In the genomic region with DNA sequence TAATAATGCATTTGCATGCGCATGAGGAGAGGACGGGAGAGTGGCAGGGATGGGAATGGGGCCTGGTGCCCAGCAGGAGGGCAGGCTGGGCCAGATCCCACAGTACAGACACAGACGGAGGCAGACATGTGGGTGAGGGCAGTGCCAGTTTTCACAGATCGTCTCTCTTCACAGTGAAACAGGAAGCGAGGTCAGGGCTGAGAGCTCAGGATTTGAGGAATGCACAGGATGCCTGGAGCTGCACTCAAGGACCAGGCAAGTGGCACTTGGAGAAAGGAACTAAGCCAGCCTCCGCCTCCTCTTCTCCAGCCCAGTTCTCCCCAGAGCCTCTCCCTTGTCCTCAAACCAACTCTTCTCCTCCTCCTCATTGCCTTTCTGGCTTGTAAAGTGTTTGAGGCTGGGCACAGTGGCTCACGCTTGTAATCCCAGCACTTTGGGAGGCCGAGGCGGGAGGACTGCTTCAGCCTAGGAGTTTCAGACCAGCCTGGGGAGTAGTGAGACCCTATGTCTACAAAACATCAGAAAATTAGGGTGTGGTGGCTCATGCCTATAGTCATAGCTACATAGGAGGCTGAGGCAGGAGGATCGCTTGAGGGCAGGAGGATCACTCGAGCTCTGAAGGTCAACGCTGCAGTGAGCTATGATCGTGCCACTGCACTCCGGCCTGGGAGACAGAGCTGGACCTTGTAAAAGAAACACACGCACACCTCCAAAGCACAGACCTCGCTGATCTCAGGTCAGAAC, we compare ENCODE assay signal across 10 cellular contexts.
DNase-seq lines count a peak whose midpoint lies in the region; ATAC-seq and TF ChIP-seq lines count a peak whose summit lies in the region.
"Had no signal": no experiment of that assay in that cellular context is flagged by ENCODE, and none has a peak within 500 bp of the region (broad histone marks: within the 10 kb centered on the region; RNA-seq: fewer than 3 reads in every experiment).

No MANE protein-coding gene starts in this region.

- POLR2A ChIA-PET in AG04450 (lab: Yijun Ruan, JAX), result interaction anchor here (0.6 to 1.0 kb wide), 2 partner anchors 48 to 97 kb away, joined by 3 to 5 read pairs; no protein-coding TSS in a partner anchor
- POLR2A ChIA-PET in CD8-positive, alpha-beta memory T cell (lab: Charles Lee), result no interaction called here

- peaks cover 12% of the 10 kb centered on the region for H3K9me3 Mint-ChIP-seq in endodermal cell
- H3K9me3 Mint-ChIP-seq in nephron progenitor cell, result peaks cover 31% of the 10 kb centered on the region
- no peaks in the 10 kb centered on the region for H3K9me3 Mint-ChIP-seq in Calu3 (ENCODE audit: low read depth, unreplicated experiment)
- H3K9me3 Mint-ChIP-seq in CD8-positive, alpha-beta memory T cell, result peaks cover 3 to 11% (median 8%) of the 10 kb centered on the region in 5 donors

- H3K4me1 Mint-ChIP-seq in endodermal cell (peaks cover 6% of the 10 kb centered on the region), nephron progenitor cell (peaks cover 14% of the 10 kb centered on the region), Calu3 (ENCODE audit: low read depth, unreplicated experiment) (no peaks in the 10 kb centered on the region)
- H3K4me1 Mint-ChIP-seq in CD8-positive, alpha-beta memory T cell, result peaks cover 8 to 14% (median 13%) of the 10 kb centered on the region in 3 donors

- H3K9ac ChIP-seq in HUES48 (ENCODE audit: low read depth, low read length), result no peak overlapping the region
- no peak overlapping the region for H3K9ac ChIP-seq in endodermal cell (ENCODE audit: extremely low read depth, low read length, poor library complexity, severe bottlenecking)

- DNase-seq in AG04450 (ENCODE audit: low read depth, low spot score), result no peak
- DNase-seq in endodermal cell, result peak; percentile 47
- DNase-seq in nephron progenitor cell, result no peak
- no peak for DNase-seq in activated gamma-delta T cell (lab: John Stamatoyannopoulos, UW)
- no peak for DNase-seq in Calu3
- no peak for DNase-seq in CD8-positive, alpha-beta memory T cell
- no peak for DNase-seq in mucosa of descending colon
- DNase-seq: SJCRH30; stimulated activated CD4-positive, alpha-beta T cell treated with anti-CD3 and anti-CD28 coated beads, Interleukin-2, amount 100 ng/mL, for 48 hours had no signal

- H3K36me3 Mint-ChIP-seq in endodermal cell (ENCODE audit: low read depth) (peaks cover 67% of the 10 kb centered on the region), nephron progenitor cell (ENCODE audit: low read depth) (peaks cover 74% of the 10 kb centered on the region), Calu3 (ENCODE audit: insufficient read depth, unreplicated experiment) (no peaks in the 10 kb centered on the region)
- H3K36me3 Mint-ChIP-seq in CD8-positive, alpha-beta memory T cell, result peaks cover 2 to 9% (median 5%) of the 10 kb centered on the region in 3 donors

- H3K27me3 Mint-ChIP-seq in endodermal cell (ENCODE audit: insufficient read depth), result no peaks in the 10 kb centered on the region
- peaks cover 6% of the 10 kb centered on the region for H3K27me3 Mint-ChIP-seq in nephron progenitor cell (ENCODE audit: low read depth, poor library complexity)
- H3K27me3 Mint-ChIP-seq in Calu3 (ENCODE audit: unreplicated experiment), result no peaks in the 10 kb centered on the region
- no peaks in the 10 kb centered on the region for H3K27me3 Mint-ChIP-seq in CD8-positive, alpha-beta memory T cell

- H3K27me3 ChIP-seq in AG04450 (ENCODE audit: control insufficient read depth, insufficient read depth, low read length) (no peaks in the 10 kb centered on the region), HUES48 (ENCODE audit: control insufficient read depth, insufficient read depth, low read length) (no peaks in the 10 kb centered on the region), endodermal cell (ENCODE audit: control insufficient read depth, insufficient read depth, low read length, poor library complexity, severe bottlenecking) (no peaks in the 10 kb centered on the region)
- H3K27me3 ChIP-seq in CD8-positive, alpha-beta memory T cell (ENCODE audit: insufficient read depth, low read length, poor library complexity, severe bottlenecking), result no peaks in the 10 kb centered on the region
- H3K27me3 ChIP-seq: SJCRH30 had no signal

- intact Hi-C loops in Calu3 (cut with micrococcal nuclease; ENCODE audit: unreplicated experiment) (no loop called here), mucosa of descending colon (cut with DNase I, micrococcal nuclease) (no loop called here)

- TF ChIP-seq CTCF in AG04450 (IDR thresholded peaks at IDR 0.05; ENCODE audit: low read depth, low read length), result no peak
- TF ChIP-seq CTCF in endodermal cell (conservative IDR thresholded peaks at IDR 0.05), result no peak
- no peak for TF ChIP-seq CTCF in nephron progenitor cell (IDR thresholded peaks at IDR 0.05)
- no peak for TF ChIP-seq CTCF in Calu3 (IDR thresholded peaks at IDR 0.05; ENCODE audit: unreplicated experiment)
- TF ChIP-seq CTCF in mucosa of descending colon (IDR thresholded peaks at IDR 0.05), result no peak

- H3K36me3 ChIP-seq in HUES48 (ENCODE audit: control insufficient read depth, insufficient read depth, low read length) (peaks cover 44% of the 10 kb centered on the region), endodermal cell (ENCODE audit: control insufficient read depth, insufficient read depth, low read length) (peaks cover 35% of the 10 kb centered on the region), mucosa of descending colon (ENCODE audit: low read depth) (no peaks in the 10 kb centered on the region)
- no peaks in the 10 kb centered on the region for H3K36me3 ChIP-seq in CD8-positive, alpha-beta memory T cell (ENCODE audit: insufficient read depth, low read length)

- H3K27ac Mint-ChIP-seq in endodermal cell, result peak overlapping the region; percentile 78
- H3K27ac Mint-ChIP-seq in nephron progenitor cell, result peak overlapping the region; percentile 90
- no peak overlapping the region for H3K27ac Mint-ChIP-seq in Calu3 (ENCODE audit: unreplicated experiment)
- no peak overlapping the region for H3K27ac Mint-ChIP-seq in CD8-positive, alpha-beta memory T cell

- ATAC-seq in mucosa of descending colon, result no peak

- H3K4me3 Mint-ChIP-seq in endodermal cell (no peak overlapping the region), nephron progenitor cell (no peak overlapping the region), Calu3 (ENCODE audit: low read depth, unreplicated experiment) (no peak overlapping the region)
- no peak overlapping the region for H3K4me3 Mint-ChIP-seq in CD8-positive, alpha-beta memory T cell

- WGBS in endodermal cell (ENCODE audit: insufficient coverage in 1 of 2, insufficient read length in 1 of 2), 2 experiments, result 86 to 93% methylated on average over 15 to 16 of the region's 16 CpGs

- H3K4me3 ChIP-seq in AG04450 (ENCODE audit: low read depth, low read length) (no peak overlapping the region), HUES48 (ENCODE audit: low read depth, low read length) (no peak overlapping the region), endodermal cell (ENCODE audit: low read length) (no peak overlapping the region), mucosa of descending colon (no peak overlapping the region)
- no peak overlapping the region for H3K4me3 ChIP-seq in CD8-positive, alpha-beta memory T cell (ENCODE audit: low read length)
- H3K4me3 ChIP-seq: SJCRH30 had no signal

- CTCF ChIA-PET in AG04450 (lab: Charles Lee) (interaction anchor here (0.6 kb wide), 1 partner anchor 470 kb away, joined by 5 read pairs; no protein-coding TSS in a partner anchor), Calu3 (lab: Charles Lee) (interaction anchor here (0.6 kb wide), 1 partner anchor 1402 kb away, joined by 7 read pairs; no protein-coding TSS in a partner anchor)
- CTCF ChIA-PET in CD8-positive, alpha-beta memory T cell (lab: Charles Lee), result interaction anchor here (0.6 to 0.9 kb wide), 3 partner anchors 18 to 110 kb away, joined by 3 read pairs; no protein-coding TSS in a partner anchor

- H3K27ac ChIP-seq in AG04450 (ENCODE audit: low read depth, low read length) (peak overlapping the region; percentile 70), HUES48 (ENCODE audit: low read depth, low read length) (peak overlapping the region; percentile 63), endodermal cell (ENCODE audit: low read depth, low read length) (peak overlapping the region; percentile 44)
- no peak overlapping the region for H3K27ac ChIP-seq in CD8-positive, alpha-beta memory T cell (ENCODE audit: low read depth, low read length)
- H3K27ac ChIP-seq: SJCRH30 had no signal

- no TSS peak for BruUV-seq in Calu3 (replicated peaks; lab: Mats Ljungman, UMichigan)

- H3K4me1 ChIP-seq in HUES48 (ENCODE audit: control insufficient read depth, insufficient read depth, low read length) (peaks cover 4% of the 10 kb centered on the region; the same call in 1 of the 2 replicates), endodermal cell (ENCODE audit: control insufficient read depth, insufficient read depth, low read length) (no peaks in the 10 kb centered on the region), mucosa of descending colon (ENCODE audit: low read depth) (no peaks in the 10 kb centered on the region)
- H3K4me1 ChIP-seq in CD8-positive, alpha-beta memory T cell (ENCODE audit: insufficient read depth, low read length), result peaks cover 5% of the 10 kb centered on the region
- H3K4me1 ChIP-seq: SJCRH30 had no signal

- H3K9me3 ChIP-seq in AG04450 (ENCODE audit: control insufficient read depth, insufficient read depth, low read length), result peaks cover 9% of the 10 kb centered on the region
- H3K9me3 ChIP-seq in HUES48 (ENCODE audit: control insufficient read depth, insufficient read depth, low read length), result no peaks in the 10 kb centered on the region
- peaks cover 29% of the 10 kb centered on the region for H3K9me3 ChIP-seq in endodermal cell (ENCODE audit: control insufficient read depth, low read length)
- H3K9me3 ChIP-seq in CD8-positive, alpha-beta memory T cell (ENCODE audit: low read length), result no peaks in the 10 kb centered on the region
- peaks cover 3% of the 10 kb centered on the region for H3K9me3 ChIP-seq in mucosa of descending colon

Comparison
In these comparisons a context has a peak if more than half of its experiments do, and no peak if none do; other contexts are left out.
1. H3K27ac Mint-ChIP-seq: peak in endodermal cell (single experiment) and nephron progenitor cell (single experiment); none in Calu3 (single experiment) and CD8-positive, alpha-beta memory T cell (0 of 8).